In genomic region chr14:25136811-25137210, GRCh38 we compare ENCODE assay signal across 21 cellular contexts.
DNase-seq lines count a peak whose midpoint lies in the region; ATAC-seq and TF ChIP-seq lines count a peak whose summit lies in the region.
"Had no signal": no experiment of that assay in that cellular context is flagged by ENCODE, and none has a peak within 500 bp of the region (broad histone marks: within the 10 kb centered on the region; RNA-seq: fewer than 3 reads in every experiment).

No MANE protein-coding gene starts in this region.

- no peak overlapping the region for H2BK5ac ChIP-seq in mesenchymal stem cell (ENCODE audit: low read depth, low read length, poor library complexity, severe bottlenecking)

- H3K27ac ChIP-seq in GM23338 (ENCODE audit: low read depth) (no peak overlapping the region), mesenchymal stem cell (ENCODE audit: low read length, poor library complexity, severe bottlenecking) (no peak overlapping the region), smooth muscle cell (ENCODE audit: low read depth) (peak overlapping the region; percentile 38)
- H3K27ac ChIP-seq: C4-2B, HL-60 had no signal

- no peak overlapping the region for H3K23ac ChIP-seq in mesenchymal stem cell (ENCODE audit: low read length in 2 of 2)

- H3K4me3 ChIP-seq in GM23338 (no peak overlapping the region), mesenchymal stem cell (ENCODE audit: insufficient read depth in 1 of 2, low read depth in 1 of 2, low read length in 2 of 2) (no peak overlapping the region), smooth muscle cell (no peak overlapping the region)
- H3K4me3 ChIP-seq: HAP-1, K562 had no signal

- H3K27ac Mint-ChIP-seq in GM23338, result no peak overlapping the region
- no peak overlapping the region for H3K27ac Mint-ChIP-seq in WTC11
- H3K27ac Mint-ChIP-seq: HFFc6 had no signal

- POLR2A ChIA-PET in WTC11 (lab: Charles Lee), result no interaction called here

- H2AFZ ChIP-seq in GM23338, result peak overlapping the region; percentile 85; the same call in 1 of the 2 replicates
- H2AFZ ChIP-seq in mesenchymal stem cell (ENCODE audit: low read depth, low read length), result no peak overlapping the region
- H2AFZ ChIP-seq in smooth muscle cell (ENCODE audit: low read depth), result no peak overlapping the region

- H3K27me3 Mint-ChIP-seq in GM23338 (ENCODE audit: insufficient read depth, low read depth, poor library complexity) (peaks cover 7% of the 10 kb centered on the region), WTC11 (ENCODE audit: low read depth) (peaks cover 17% of the 10 kb centered on the region)

- H3K79me1 ChIP-seq in mesenchymal stem cell (replicated peaks; ENCODE audit: low read length, poor library complexity, severe bottlenecking), result no peaks in the 10 kb centered on the region

- H3K4me2 ChIP-seq in GM23338 (no peak overlapping the region), mesenchymal stem cell (ENCODE audit: low read length, poor library complexity, severe bottlenecking) (no peak overlapping the region), smooth muscle cell (no peak overlapping the region)

- no peak for DNase-seq in GM23338 (ENCODE audit: low spot score)
- DNase-seq in WTC11 (ENCODE audit: low spot score), result peak; percentile 13
- DNase-seq in mesenchymal stem cell, result no peak
- DNase-seq in smooth muscle cell (lab: John Stamatoyannopoulos, UW; ENCODE audit: unreplicated experiment), result no peak
- no peak for DNase-seq in GM03348 (ENCODE audit: low spot score)
- DNase-seq in mesenteric fat pad (ENCODE audit: low spot score), result no peak
- DNase-seq in NCI-H446 treated with DMSO at 0.1 percent for 48 hours (lab: John Stamatoyannopoulos, UW), result no peak
- DNase-seq: ACHN; BE2C; CD4-positive, alpha-beta memory T cell; COR-L47; DMS153; DMS79 treated with DMSO at 0.1 percent for 48 hours; EL; GDM1; GOT3; HFFc6 had no signal

- H3K27me3 ChIP-seq in GM23338 (ENCODE audit: insufficient read depth) (peaks cover 8% of the 10 kb centered on the region), mesenchymal stem cell (ENCODE audit: control insufficient read depth in 1 of 2, insufficient read depth in 1 of 2, low read length in 2 of 2) (peaks cover 0 to 28% of the 10 kb centered on the region in 2 experiments), smooth muscle cell (ENCODE audit: low read depth) (no peaks in the 10 kb centered on the region)
- H3K27me3 ChIP-seq: BE2C had no signal

- no peak overlapping the region for H2BK12ac ChIP-seq in mesenchymal stem cell (ENCODE audit: low read length in 2 of 2)

- 64% methylated on average over 5 of the region's 5 CpGs for WGBS in mesenchymal stem cell
- WGBS in smooth muscle cell (ENCODE audit: low lambda C conversion rate), result 61% methylated on average over 5 of the region's 5 CpGs

- H3K9ac ChIP-seq in mesenchymal stem cell (ENCODE audit: low read length), result no peak overlapping the region
- H3K9ac ChIP-seq in smooth muscle cell (ENCODE audit: low read depth), result no peak overlapping the region

- H2BK120ac ChIP-seq in mesenchymal stem cell (ENCODE audit: low read depth, low read length), result no peak overlapping the region

- H3K36me3 ChIP-seq in GM23338 (ENCODE audit: insufficient read depth), result no peaks in the 10 kb centered on the region
- H3K36me3 ChIP-seq in mesenchymal stem cell (ENCODE audit: control insufficient read depth in 1 of 2, insufficient read depth in 2 of 2, low read depth in 1 of 2, low read length in 2 of 2), result no peaks in the 10 kb centered on the region
- no peaks in the 10 kb centered on the region for H3K36me3 ChIP-seq in smooth muscle cell (ENCODE audit: low read depth)
- H3K36me3 ChIP-seq: BE2C, HAP-1 had no signal

- no peak overlapping the region for H2AK5ac ChIP-seq in mesenchymal stem cell (ENCODE audit: low read length, severe bottlenecking)

- no peaks in the 10 kb centered on the region for H3K36me3 Mint-ChIP-seq in GM23338 (ENCODE audit: low read depth)
- H3K36me3 Mint-ChIP-seq in WTC11, result peaks cover 3% of the 10 kb centered on the region; the same call in 1 of the 2 replicates
- H3K36me3 Mint-ChIP-seq: CD4-positive, alpha-beta memory T cell had no signal

- no peak overlapping the region for H3K18ac ChIP-seq in mesenchymal stem cell (ENCODE audit: low read depth in 1 of 2, low read length in 2 of 2)

- no peak overlapping the region for H2BK15ac ChIP-seq in mesenchymal stem cell (ENCODE audit: low read depth, poor library complexity, severe bottlenecking)

- no peaks in the 10 kb centered on the region for H3K9me2 ChIP-seq in GM23338 (ENCODE audit: insufficient read depth)

- H3K9me3 Mint-ChIP-seq in GM23338 (peaks cover 11% of the 10 kb centered on the region; the same call in 2 of the 3 replicates), WTC11 (peaks cover 19% of the 10 kb centered on the region)
- H3K9me3 Mint-ChIP-seq: HFFc6 had no signal

- peaks cover 2% of the 10 kb centered on the region; the same call in 1 of the 3 replicates for H3K4me1 Mint-ChIP-seq in GM23338
- peaks cover 4% of the 10 kb centered on the region for H3K4me1 Mint-ChIP-seq in WTC11

- H3K14ac ChIP-seq in mesenchymal stem cell (ENCODE audit: low read length in 2 of 2), result no peak overlapping the region

- no peak overlapping the region for H4K8ac ChIP-seq in mesenchymal stem cell (ENCODE audit: low read length)

- no peaks in the 10 kb centered on the region for H3K79me2 ChIP-seq in GM23338 (replicated peaks; ENCODE audit: insufficient read depth)
- H3K79me2 ChIP-seq in smooth muscle cell (ENCODE audit: low read depth), result no peaks in the 10 kb centered on the region

- H3K9me3 ChIP-seq in mesenchymal stem cell (ENCODE audit: control insufficient read depth, low read length), result no peaks in the 10 kb centered on the region
- peaks cover 3% of the 10 kb centered on the region for H3K9me3 ChIP-seq in smooth muscle cell (replicated peaks; ENCODE audit: low read depth)
- H3K9me3 ChIP-seq: BE2C, HAP-1 had no signal

- no peak overlapping the region for H3K4ac ChIP-seq in mesenchymal stem cell (ENCODE audit: low read depth in 1 of 2, low read length in 2 of 2)

- H3F3A ChIP-seq in GM23338 (replicated peaks; ENCODE audit: low read depth) (no peaks in the 10 kb centered on the region), smooth muscle cell (ENCODE audit: low read depth) (no peaks in the 10 kb centered on the region)

- CTCF ChIA-PET in WTC11 (lab: Charles Lee), result interaction anchor here (1.0 to 6.1 kb wide), 2 partner anchors 101 to 332 kb away, joined by 4 to 75 read pairs; no protein-coding TSS in a partner anchor

- H3K4me1 ChIP-seq in GM23338 (ENCODE audit: insufficient read depth) (no peaks in the 10 kb centered on the region), mesenchymal stem cell (ENCODE audit: control insufficient read depth, insufficient read depth, low read depth, low read length) (peaks cover 2% of the 10 kb centered on the region), smooth muscle cell (ENCODE audit: low read depth) (peaks cover 4% of the 10 kb centered on the region)
- H3K4me1 ChIP-seq: BE2C, HAP-1 had no signal

- ATAC-seq in GM23338 (no peak), WTC11 (no peak)
- ATAC-seq: K562 had no signal

- peak overlapping the region; percentile 39 for H4K91ac ChIP-seq in mesenchymal stem cell (ENCODE audit: low read length)

- TF ChIP-seq CTCF in GM23338 (conservative IDR thresholded peaks at IDR 0.05; ENCODE audit: low read depth in 2 of 2) (no peak), WTC11 (IDR thresholded peaks at IDR 0.05) (no peak), smooth muscle cell (IDR thresholded peaks at IDR 0.05; ENCODE audit: borderline replicate concordance, insufficient read depth, poor library complexity, severe bottlenecking) (no peak)

- no peaks in the 10 kb centered on the region for H4K20me1 ChIP-seq in GM23338 (replicated peaks; ENCODE audit: insufficient read depth)
- no peaks in the 10 kb centered on the region for H4K20me1 ChIP-seq in smooth muscle cell (ENCODE audit: low read depth)

- no peak overlapping the region for H3K4me3 Mint-ChIP-seq in GM23338
- H3K4me3 Mint-ChIP-seq in WTC11, result no peak overlapping the region
- H3K4me3 Mint-ChIP-seq: CD4-positive, alpha-beta memory T cell; HFFc6 had no signal

TF ChIP-seq in GM23338, 12 proteins besides CTCF, POLR2A, EP300 and RAD21 (continues in another document):
- no peak for TF ChIP-seq EZH2phosphoT487 (IDR thresholded peaks at IDR 0.05; ENCODE audit: unreplicated experiment)

TF ChIP-seq in WTC11, 78 proteins besides CTCF, POLR2A, EP300 and RAD21 (continues in another document):
- TF ChIP-seq STAT6 (CRISPR knock-in tag; conservative IDR thresholded peaks at IDR 0.05; ENCODE audit: low read depth), result no peak
- TF ChIP-seq NR2C2 (CRISPR knock-in tag; IDR thresholded peaks at IDR 0.05), result no peak
- no peak for TF ChIP-seq ZNF219 (CRISPR knock-in tag; IDR thresholded peaks at IDR 0.05; ENCODE audit: borderline replicate concordance)
- no peak for TF ChIP-seq E2F4 (CRISPR knock-in tag; IDR thresholded peaks at IDR 0.05; ENCODE audit: borderline replicate concordance, low read depth)
- no peak for TF ChIP-seq RORB (CRISPR knock-in tag; IDR thresholded peaks at IDR 0.05)
